In the genomic region with DNA sequence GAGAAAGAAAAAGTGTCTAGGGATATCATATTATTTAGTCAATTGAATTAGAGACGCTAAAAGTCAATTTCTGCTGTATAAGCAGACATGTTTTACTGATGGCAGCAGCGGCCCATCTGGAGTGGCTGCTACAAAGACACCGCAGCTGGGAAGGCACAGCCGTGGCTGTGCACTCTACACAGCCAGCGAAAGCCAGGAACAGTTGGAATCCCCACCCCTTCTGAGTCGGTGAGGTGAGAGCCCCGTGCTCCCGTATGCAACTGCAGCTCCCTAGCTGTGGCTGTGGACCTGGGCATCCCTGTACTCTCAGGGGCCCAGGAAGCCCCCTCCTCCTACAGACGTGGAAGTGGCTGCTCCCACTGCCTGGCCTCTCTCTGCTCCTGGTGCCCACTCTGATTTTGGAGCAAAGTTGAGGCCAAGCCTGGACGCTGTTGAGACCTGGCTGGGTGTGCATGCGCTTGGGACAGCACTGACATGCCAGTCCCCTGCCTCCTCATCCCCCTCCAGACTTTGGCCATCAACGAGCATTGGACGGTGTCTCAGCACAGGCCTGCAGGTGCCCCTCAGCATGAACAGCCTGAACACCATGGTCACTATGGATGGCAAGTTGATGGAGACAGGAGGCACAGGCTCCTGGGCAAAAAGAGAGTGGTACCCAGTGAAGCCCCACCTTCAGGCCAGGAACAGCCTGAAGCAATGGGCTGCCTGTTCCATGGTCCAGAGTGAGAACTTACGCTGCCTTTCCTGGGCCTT, we compare ENCODE assay signal across 13 cellular contexts.
DNase-seq lines count a peak whose midpoint lies in the region; ATAC-seq and TF ChIP-seq lines count a peak whose summit lies in the region.
"Had no signal": no experiment of that assay in that cellular context is flagged by ENCODE, and none has a peak within 500 bp of the region (broad histone marks: within the 10 kb centered on the region; RNA-seq: fewer than 3 reads in every experiment).

No MANE protein-coding gene starts in this region.

- intact Hi-C loops in stomach (cut with DNase I; ENCODE audit: low total_unique reads): no loop called here

- no peak overlapping the region for H3K4me3 ChIP-seq in stomach
- H3K4me3 ChIP-seq: HAP-1 had no signal

- H3K4me1 ChIP-seq in stomach: no peaks in the 10 kb centered on the region
- H3K4me1 ChIP-seq: Caco-2, HAP-1 had no signal

- ATAC-seq in esophagus mucosa: peak; percentile 8

- peaks cover 0 to 44% (median 11%) of the 10 kb centered on the region in 4 donors for H3K9me3 ChIP-seq in stomach
- H3K9me3 ChIP-seq: Caco-2, HAP-1 had no signal

- DNase-seq in NCI-H510A (lab: John Stamatoyannopoulos, UW) (peak; percentile 0), SK-N-DZ (ENCODE audit: low spot score) (peak; percentile 67), NCI-H2196 (lab: John Stamatoyannopoulos, UW; ENCODE audit: unreplicated experiment) (no peak), DMS79 (lab: John Stamatoyannopoulos, UW) (no peak), stomach (no peak)
- no peak for DNase-seq in stimulated activated CD4-positive, alpha-beta T cell treated with anti-CD3 and anti-CD28 coated beads, Interleukin-1b, Interleukin-23, amount 100 ng/mL, for 48 hours
- DNase-seq: Caco-2; CD8-positive, alpha-beta memory T cell; GF-D8; GOT3 had no signal

- no peak overlapping the region for H3K27ac ChIP-seq in stomach
- H3K27ac ChIP-seq: HL-60 had no signal

- no peak for TF ChIP-seq CTCF in stomach (IDR thresholded peaks at IDR 0.05)

- TF ChIP-seq POLR2A in stomach (IDR thresholded peaks at IDR 0.05): no peak

- no peak for TF ChIP-seq EP300 in stomach (IDR thresholded peaks at IDR 0.05)

- H3K36me3 ChIP-seq in stomach: no peaks in the 10 kb centered on the region
- H3K36me3 ChIP-seq: HAP-1 had no signal

- H3K27me3 ChIP-seq in stomach: no peaks in the 10 kb centered on the region

- 75 to 92% (median 89%) methylated on average over 11 to 14 of the region's 14 CpGs for WGBS in stomach, 5 donors

Comparison
In these comparisons a context has a peak if more than half of its experiments do, and no peak if none do; other contexts are left out.
1. DNase-seq: peak in NCI-H510A (single experiment) and SK-N-DZ (single experiment); none in NCI-H2196 (single experiment), stimulated activated CD4-positive, alpha-beta T cell treated with anti-CD3 and anti-CD28 coated beads, Interleukin-1b, Interleukin-23, amount 100 ng/mL, for 48 hours (single experiment), DMS79 (single experiment) and stomach (single experiment).